13 cellular contexts compared by ENCODE assay signal in the genomic region with DNA sequence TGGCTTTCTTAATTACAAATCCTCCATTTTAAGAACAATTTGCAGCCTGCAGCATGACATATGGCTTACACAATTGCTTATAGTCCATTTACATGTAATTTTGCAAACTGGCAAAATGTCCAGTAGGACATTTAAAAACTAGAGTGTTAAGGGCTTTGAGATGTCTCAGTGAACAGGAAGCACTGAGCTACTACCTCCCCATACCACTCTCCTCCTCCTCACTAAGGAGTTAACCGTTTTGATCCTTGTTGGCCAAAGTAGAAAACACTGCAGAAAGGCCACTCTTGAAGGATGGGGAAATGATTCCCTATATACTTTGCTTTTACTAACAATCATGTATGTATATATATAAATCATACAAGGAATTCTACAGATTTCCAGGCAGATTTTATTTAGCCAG. TPM values are rescaled to one million over a fixed set of nuclear protein-coding genes. Genes with fewer than 3 reads are reported as not detected.
A peak's percentile ranks its signal among the peaks of the same experiment; 100 is the strongest.
DNase-seq lines count a peak whose midpoint lies in the region; TF ChIP-seq lines count a peak whose summit lies in the region.
"Had no signal": no experiment of that assay in that cellular context is flagged by ENCODE, and none has a peak within 500 bp of the region (broad histone marks: within the 10 kb centered on the region; RNA-seq: fewer than 3 reads in every experiment).

No MANE protein-coding gene starts in this region.

- TF ChIP-seq POLR2A in NB4 (IDR thresholded peaks at IDR 0.05; ENCODE audit: extremely low read depth, insufficient read length) (no peak), prostate gland (IDR thresholded peaks at IDR 0.05) (no peak)

- intact Hi-C loops in prostate gland (cut with DNase I), result no loop called here

- no peaks in the 10 kb centered on the region for H3K9me3 ChIP-seq in prostate gland

- CTCF ChIA-PET in AG04449 (lab: Yijun Ruan, JAX), result interaction anchor here (0.7 to 3.5 kb wide), 6 partner anchors 13 to 247 kb away, joined by 3 to 26 read pairs (median 5); no protein-coding TSS in a partner anchor

- H3K4me1 ChIP-seq in prostate gland (replicated peaks), result peaks cover 4% of the 10 kb centered on the region

- POLR2A ChIA-PET in AG04449 (lab: Yijun Ruan, JAX), result interaction anchor here (0.8 kb wide), 1 partner anchor 228 kb away, joined by 3 read pairs; the partner anchor contains the start of gene MCL1

- no peak overlapping the region for H3K27ac ChIP-seq in prostate gland

- WGBS in prostate gland, result 25% methylated on average over 1 of the region's 1 CpG

- H3K4me3 ChIP-seq in AG04449 (ENCODE audit: low read depth, low read length) (peak overlapping the region; percentile 45), NB4 (ENCODE audit: low read depth, low read length) (no peak overlapping the region), fibroblast of mammary gland (ENCODE audit: control insufficient read depth, low read depth, low read length) (peak overlapping the region; percentile 48), prostate gland (peak overlapping the region; percentile 4 to 8)

- H3K27me3 ChIP-seq in prostate gland (replicated peaks; ENCODE audit: insufficient read depth), result no peaks in the 10 kb centered on the region

- H3K36me3 ChIP-seq in prostate gland, result no peaks in the 10 kb centered on the region

- DNase-seq in AG04449 (ENCODE audit: low read depth, low spot score), result no peak
- DNase-seq in NB4 (ENCODE audit: low read depth), result peak; percentile 12
- peak; percentile 32 for DNase-seq in fibroblast of mammary gland (ENCODE audit: low read depth)
- DNase-seq in prostate gland (ENCODE audit: low spot score), result no peak
- DNase-seq in activated CD4-positive, alpha-beta T cell treated with anti-CD3 and anti-CD28 coated beads for 4 hours, result no peak
- DNase-seq in iPS-NIHi7 (ENCODE audit: extremely low spot score), result no peak
- DNase-seq in activated CD4-positive, alpha-beta T cell treated with anti-CD3 and anti-CD28 coated beads, Interleukin-2, amount 50 U/mL, for 1 hour, result no peak
- no peak for DNase-seq in DMS79 treated with DMSO at 0.1 percent for 48 hours (lab: John Stamatoyannopoulos, UW)
- DNase-seq: C1 segment of cervical spinal cord; glutamatergic neuron; midbrain; stimulated activated CD4-positive, alpha-beta T cell treated with anti-CD3 and anti-CD28 coated beads, Interleukin-12 subunit alpha, Interleukin-12 subunit beta, amount 100 ng/mL, for 4 hours had no signal

- TF ChIP-seq CTCF in AG04449 (IDR thresholded peaks at IDR 0.05; ENCODE audit: insufficient read depth, low read length, missing control alignments) (no peak), NB4 (IDR thresholded peaks at IDR 0.05; ENCODE audit: low read depth, low read length) (no peak), fibroblast of mammary gland (conservative IDR thresholded peaks at IDR 0.05; ENCODE audit: control insufficient read depth, insufficient read depth, low read depth, low read length) (no peak), prostate gland (IDR thresholded peaks at IDR 0.05) (no peak)

RNA-seq across cellular contexts. Expression of gene CTSK, which starts 0.4 kb away (rescaled TPM):
- total RNA-seq in prostate gland, result 10 to 100 TPM in 1 of 2 donors, 1 to 10 TPM in 1; 6.6 to 30.4 TPM

RNA-seq across cellular contexts. Expression of gene CTSS, which starts 42.1 kb away (rescaled TPM):
- total RNA-seq in prostate gland, result 10 to 100 TPM; 11.3 to 24.6 TPM
- total RNA-seq: H1 had no signal

Comparison
In these comparisons a context has a peak if more than half of its experiments do, and no peak if none do; other contexts are left out.
1. DNase-seq: peak in NB4 (single experiment) and fibroblast of mammary gland (single experiment); none in AG04449 (single experiment), prostate gland (single experiment), activated CD4-positive, alpha-beta T cell treated with anti-CD3 and anti-CD28 coated beads for 4 hours (0 of 2), iPS-NIHi7 (single experiment), activated CD4-positive, alpha-beta T cell treated with anti-CD3 and anti-CD28 coated beads, Interleukin-2, amount 50 U/mL, for 1 hour (single experiment) and DMS79 treated with DMSO at 0.1 percent for 48 hours (single experiment).